8 cellular contexts compared by ENCODE assay signal in genomic region chr3:128486692-128487537, GRCh38. TPM values are rescaled to one million over a fixed set of nuclear protein-coding genes. Genes with fewer than 3 reads are reported as not detected.
DNase-seq lines count a peak whose midpoint lies in the region; TF ChIP-seq lines count a peak whose summit lies in the region.

No MANE protein-coding gene starts in this region.

- H3K9me3 Mint-ChIP-seq in activated T-helper 1 cell treated with anti-CD3 and anti-CD28 coated beads, Interleukin-12 subunit alpha, Interleukin-12 subunit beta, Interleukin-2, Interleukin-4 antibody, amounts not matched to agents 30 ng/mL and 10 ng/mL and 1 ng/mL, durations not matched to agents 14 hours and 24 hours and 36 hours = no peaks in the 10 kb centered on the region

- intact Hi-C loops in activated T-helper 1 cell treated with anti-CD3 and anti-CD28 coated beads, Interleukin-12 subunit alpha, Interleukin-12 subunit beta, Interleukin-2, Interleukin-4 antibody, amounts not matched to agents 30 ng/mL and 10 ng/mL and 1 ng/mL, durations not matched to agents 14 hours and 24 hours and 36 hours (cut with micrococcal nuclease) = loop anchor here (1.0 kb wide), 2 partner anchors 10 to 40 kb away; no protein-coding TSS in a partner anchor

- H3K36me3 ChIP-seq in H7 (replicated peaks; ENCODE audit: control insufficient read depth, insufficient read depth, low read length) (no peaks in the 10 kb centered on the region), right atrium auricular region (no peaks in the 10 kb centered on the region)

- H3K27ac ChIP-seq in right atrium auricular region = peak overlapping the region; percentile 79 to 85

- H3K4me1 ChIP-seq in right atrium auricular region = peaks cover 0 to 81% of the 10 kb centered on the region in 2 donors

- H3K4me3 Mint-ChIP-seq in activated T-helper 1 cell treated with anti-CD3 and anti-CD28 coated beads, Interleukin-12 subunit alpha, Interleukin-12 subunit beta, Interleukin-2, Interleukin-4 antibody, amounts not matched to agents 30 ng/mL and 10 ng/mL and 1 ng/mL, durations not matched to agents 14 hours and 24 hours and 36 hours = peak overlapping the region; percentile 82

- peaks cover 74% of the 10 kb centered on the region for H3K27me3 Mint-ChIP-seq in activated T-helper 1 cell treated with anti-CD3 and anti-CD28 coated beads, Interleukin-12 subunit alpha, Interleukin-12 subunit beta, Interleukin-2, Interleukin-4 antibody, amounts not matched to agents 30 ng/mL and 10 ng/mL and 1 ng/mL, durations not matched to agents 14 hours and 24 hours and 36 hours (ENCODE audit: insufficient read depth)

- H3K4me3 ChIP-seq in AG09309 (ENCODE audit: control insufficient read depth, low read depth, low read length) = peak overlapping the region; percentile 95
- peak overlapping the region; percentile 41 for H3K4me3 ChIP-seq in H7 (ENCODE audit: insufficient read depth, low read depth, low read length)
- peak overlapping the region; percentile 54 to 64 for H3K4me3 ChIP-seq in right atrium auricular region
- H3K4me3 ChIP-seq in skeletal muscle cell (ENCODE audit: low read depth, low read length) = peak overlapping the region; percentile 64

- no peak for TF ChIP-seq CTCF in AG09309 (IDR thresholded peaks at IDR 0.05; ENCODE audit: control insufficient read depth, insufficient read depth, low read depth, low read length, missing control alignments)
- no peak for TF ChIP-seq CTCF in right atrium auricular region (IDR thresholded peaks at IDR 0.05)

- H3K27me3 ChIP-seq in H7 (ENCODE audit: control insufficient read depth, insufficient read depth, low read length) (peaks cover 99% of the 10 kb centered on the region), right atrium auricular region (peaks cover 46 to 77% of the 10 kb centered on the region in 2 donors)

- H3K4me1 Mint-ChIP-seq in activated T-helper 1 cell treated with anti-CD3 and anti-CD28 coated beads, Interleukin-12 subunit alpha, Interleukin-12 subunit beta, Interleukin-2, Interleukin-4 antibody, amounts not matched to agents 30 ng/mL and 10 ng/mL and 1 ng/mL, durations not matched to agents 14 hours and 24 hours and 36 hours (ENCODE audit: low read depth) = peaks cover 22% of the 10 kb centered on the region

- DNase-seq in AG09309 (ENCODE audit: low read depth) = no peak
- DNase-seq in H7 = peak; percentile 82
- DNase-seq in activated T-helper 1 cell treated with anti-CD3 and anti-CD28 coated beads, Interleukin-12 subunit alpha, Interleukin-12 subunit beta, Interleukin-2, Interleukin-4 antibody, amounts not matched to agents 30 ng/mL and 10 ng/mL and 1 ng/mL, durations not matched to agents 14 hours and 24 hours and 36 hours (ENCODE audit: low spot score) = no peak
- no peak for DNase-seq in right atrium auricular region (ENCODE audit: low spot score)
- no peak for DNase-seq in skeletal muscle cell (ENCODE audit: low read depth)
- DNase-seq in GM19238 (ENCODE audit: insufficient read length, low spot score) = no peak
- DNase-seq in NCI-H510A treated with DMSO at 0.1 percent for 48 hours (lab: John Stamatoyannopoulos, UW) = no peak
- DNase-seq in NCI-H345 (lab: John Stamatoyannopoulos, UW) = no peak

- no peaks in the 10 kb centered on the region for H3K36me3 Mint-ChIP-seq in activated T-helper 1 cell treated with anti-CD3 and anti-CD28 coated beads, Interleukin-12 subunit alpha, Interleukin-12 subunit beta, Interleukin-2, Interleukin-4 antibody, amounts not matched to agents 30 ng/mL and 10 ng/mL and 1 ng/mL, durations not matched to agents 14 hours and 24 hours and 36 hours (ENCODE audit: low read depth)

- H3K9me3 ChIP-seq in right atrium auricular region = no peaks in the 10 kb centered on the region

- H3K27ac Mint-ChIP-seq in activated T-helper 1 cell treated with anti-CD3 and anti-CD28 coated beads, Interleukin-12 subunit alpha, Interleukin-12 subunit beta, Interleukin-2, Interleukin-4 antibody, amounts not matched to agents 30 ng/mL and 10 ng/mL and 1 ng/mL, durations not matched to agents 14 hours and 24 hours and 36 hours = peak overlapping the region; percentile 43

RNA-seq across cellular contexts. Expression of gene GATA2, which starts 6.1 kb away (rescaled TPM):
- 3.9 and 5.4 TPM in 2 replicates for total RNA-seq in H7 (2014; rRNA removed; shearing (Covaris generic))
- 0.18 and 0.22 TPM in 2 replicates for total RNA-seq in activated T-helper 1 cell treated with anti-CD3 and anti-CD28 coated beads, Interleukin-12 subunit alpha, Interleukin-12 subunit beta, Interleukin-2, Interleukin-4 antibody, amounts not matched to agents 30 ng/mL and 10 ng/mL and 1 ng/mL, durations not matched to agents 14 hours and 24 hours and 36 hours
- total RNA-seq in right atrium auricular region = 10 to 100 TPM; 17.7 to 26.1 TPM

RNA-seq across cellular contexts. Expression of gene DNAJB8, which starts 20.2 kb away (rescaled TPM):
- not detected in 2 replicates for total RNA-seq in H7 (2014; rRNA removed; shearing (Covaris generic))
- not detected in 2 replicates for total RNA-seq in activated T-helper 1 cell treated with anti-CD3 and anti-CD28 coated beads, Interleukin-12 subunit alpha, Interleukin-12 subunit beta, Interleukin-2, Interleukin-4 antibody, amounts not matched to agents 30 ng/mL and 10 ng/mL and 1 ng/mL, durations not matched to agents 14 hours and 24 hours and 36 hours
- not detected for total RNA-seq in right atrium auricular region

Comparison
In these comparisons a context has a peak if more than half of its experiments do, and no peak if none do; other contexts are left out.
1. H3K4me3 ChIP-seq: peak in every context shown above with its lines; median percentile 95 in AG09309; 64 in skeletal muscle cell; 59 in right atrium auricular region; 41 in H7.